In genomic region chr10:107409517-107409916, GRCh38 we compare ENCODE assay signal across 9 cellular contexts.
A peak's percentile ranks its signal among the peaks of the same experiment; 100 is the strongest.
DNase-seq lines count a peak whose midpoint lies in the region; ATAC-seq and TF ChIP-seq lines count a peak whose summit lies in the region.
"Had no signal": no experiment of that assay in that cellular context is flagged by ENCODE, and none has a peak within 500 bp of the region (broad histone marks: within the 10 kb centered on the region; RNA-seq: fewer than 3 reads in every experiment).

No MANE protein-coding gene starts in this region.

- TF ChIP-seq CTCF in cardiac fibroblast (IDR thresholded peaks at IDR 0.05; ENCODE audit: low read depth, low read length) (peak; percentile 17), retinal pigment epithelial cell (conservative IDR thresholded peaks at IDR 0.05; ENCODE audit: low read depth, low read length) (peak; percentile 45)

- H3K4me3 ChIP-seq in cardiac fibroblast (replicated peaks in 1 of 2; ENCODE audit: low read depth in 2 of 2, low read length in 2 of 2) (no peak overlapping the region), retinal pigment epithelial cell (ENCODE audit: low read length) (no peak overlapping the region)
- H3K4me3 ChIP-seq: SK-N-MC had no signal

- DNase-seq in DMS53 (lab: John Stamatoyannopoulos, UW) (peak; percentile 37), DMS53 treated with DMSO at 0.1 percent for 48 hours (lab: John Stamatoyannopoulos, UW; ENCODE audit: unreplicated experiment) (no peak), HT1080 (ENCODE audit: low read depth) (peak; percentile 23), cardiac fibroblast (ENCODE audit: low read depth in 2 of 2) (peak; percentile 44 to 56), retinal pigment epithelial cell (ENCODE audit: low read depth) (peak; percentile 17), NCI-H526 treated with DMSO at 0.1 percent for 48 hours (lab: John Stamatoyannopoulos, UW) (no peak), AG08396 (ENCODE audit: low spot score) (no peak)

- no peak for ATAC-seq in GM19463 (IDR thresholded peaks at IDR 0.05; ENCODE audit: unreplicated experiment)

Comparison
In these comparisons a context has a peak if more than half of its experiments do, and no peak if none do; other contexts are left out.
1. DNase-seq: peak in DMS53 (single experiment), HT1080 (single experiment), cardiac fibroblast (2 of 2) and retinal pigment epithelial cell (single experiment); none in DMS53 treated with DMSO at 0.1 percent for 48 hours (single experiment), NCI-H526 treated with DMSO at 0.1 percent for 48 hours (single experiment) and AG08396 (single experiment).